7 cellular contexts compared by ENCODE assay signal in genomic region chr1:241423541-241424479, GRCh38.
DNase-seq lines count a peak whose midpoint lies in the region; ATAC-seq and TF ChIP-seq lines count a peak whose summit lies in the region.

No MANE protein-coding gene starts in this region.

- no peak for TF ChIP-seq EP300 in esophagus muscularis mucosa (IDR thresholded peaks at IDR 0.05)

- TF ChIP-seq CTCF in GM06990 (IDR thresholded peaks at IDR 0.05; ENCODE audit: insufficient read depth, low read length, poor library complexity, severe bottlenecking) (peak; percentile 16), esophagus muscularis mucosa (IDR thresholded peaks at IDR 0.05) (no peak)

- no peak for TF ChIP-seq POLR2A in esophagus muscularis mucosa (IDR thresholded peaks at IDR 0.05; ENCODE audit: low read depth)

- H3K36me3 ChIP-seq in GM06990 (ENCODE audit: control insufficient read depth, insufficient read depth, low read length) (no peaks in the 10 kb centered on the region), esophagus muscularis mucosa (no peaks in the 10 kb centered on the region)

- H3K9me3 ChIP-seq in T-helper 17 cell (ENCODE audit: control insufficient read depth, low read length, poor library complexity, severe bottlenecking) = no peaks in the 10 kb centered on the region
- H3K9me3 ChIP-seq in esophagus muscularis mucosa = no peaks in the 10 kb centered on the region

- ATAC-seq in GM21447 (IDR thresholded peaks at IDR 0.05; ENCODE audit: unreplicated experiment) = peak; percentile 78
- ATAC-seq in HG03571 (IDR thresholded peaks at IDR 0.05; ENCODE audit: unreplicated experiment) = peak; percentile 88
- no peak for ATAC-seq in T-helper 17 cell
- peak; percentile 72 to 73 for ATAC-seq in naive B cell (ENCODE audit: low read depth in 2 of 2)

- H3K27ac Mint-ChIP-seq in T-helper 17 cell = no peak overlapping the region
- H3K27ac Mint-ChIP-seq in naive B cell = peak overlapping the region in 1 of 6 donors; percentile 5

- peak overlapping the region; percentile 47 for H3K4me3 ChIP-seq in GM06990 (replicated peaks; ENCODE audit: low read depth, low read length)
- H3K4me3 ChIP-seq in esophagus muscularis mucosa = peak overlapping the region; percentile 41 to 50 (median 46)

- no peaks in the 10 kb centered on the region for H3K4me1 Mint-ChIP-seq in T-helper 17 cell
- H3K4me1 Mint-ChIP-seq in naive B cell = peaks cover 4 to 7% (median 6%) of the 10 kb centered on the region in 3 donors

- peaks cover 0 to 6% (median 3%) of the 10 kb centered on the region in 7 donors for H3K9me3 Mint-ChIP-seq in naive B cell

- H3K4me3 Mint-ChIP-seq in T-helper 17 cell (peak overlapping the region; percentile 67), naive B cell (peak overlapping the region; percentile 80 to 93 (median 87))

- H3K36me3 Mint-ChIP-seq in T-helper 17 cell (ENCODE audit: low read depth) (no peaks in the 10 kb centered on the region), naive B cell (no peaks in the 10 kb centered on the region)

- H3K27ac ChIP-seq in esophagus muscularis mucosa (replicated peaks in 1 of 4) = no peak overlapping the region

- H3K27me3 ChIP-seq in GM06990 (replicated peaks; ENCODE audit: control insufficient read depth, insufficient read depth, low read length) (no peaks in the 10 kb centered on the region; the same call in 1 of the 2 replicates), esophagus muscularis mucosa (peaks cover 0 to 18% (median 6%) of the 10 kb centered on the region in 4 donors)

- H3K4me1 ChIP-seq in esophagus muscularis mucosa = peaks cover 6 to 13% (median 12%) of the 10 kb centered on the region in 4 donors

- 3% methylated on average over 28 of the region's 61 CpGs for WGBS in esophagus muscularis mucosa

- DNase-seq in GM06990 (ENCODE audit: extremely low read depth, insufficient read length) = peak; percentile 32
- DNase-seq in T-helper 17 cell = no peak
- no peak for DNase-seq in esophagus muscularis mucosa (ENCODE audit: extremely low spot score)
- DNase-seq in naive B cell = peak; percentile 19
- no peak for DNase-seq in CD1c-positive myeloid dendritic cell (ENCODE audit: extremely low spot score)

- H3K27me3 Mint-ChIP-seq in T-helper 17 cell = peaks cover 51% of the 10 kb centered on the region
- H3K27me3 Mint-ChIP-seq in naive B cell = peaks cover 25 to 70% (median 39%) of the 10 kb centered on the region in 3 donors

- intact Hi-C loops in esophagus muscularis mucosa (cut with DNase I) = no loop called here

Comparison
In these comparisons a context has a peak if more than half of its experiments do, and no peak if none do; other contexts are left out.
1. DNase-seq: peak in GM06990 (single experiment) and naive B cell (single experiment); none in T-helper 17 cell (0 of 3), esophagus muscularis mucosa (single experiment) and CD1c-positive myeloid dendritic cell (single experiment).